28 cellular contexts compared by ENCODE assay signal in genomic region chr3:4564928-4565586, GRCh38.
DNase-seq lines count a peak whose midpoint lies in the region; ATAC-seq and TF ChIP-seq lines count a peak whose summit lies in the region.
"Had no signal": no experiment of that assay in that cellular context is flagged by ENCODE, and none has a peak within 500 bp of the region (broad histone marks: within the 10 kb centered on the region; RNA-seq: fewer than 3 reads in every experiment).

No MANE protein-coding gene starts in this region.

- H3K9me3 ChIP-seq in body of pancreas, result no peaks in the 10 kb centered on the region
- H3K9me3 ChIP-seq: Caco-2, MG63 had no signal

- H3K36me3 Mint-ChIP-seq in activated CD8-positive, alpha-beta T cell treated with anti-CD3 and anti-CD28 coated beads for 36 hours (ENCODE audit: low read depth), result peaks cover 2% of the 10 kb centered on the region
- H3K36me3 Mint-ChIP-seq in activated CD8-positive, alpha-beta T cell treated with anti-CD3 and anti-CD28 coated beads, Interleukin-2, amount 10 ng/mL, durations not matched to agents 7 days and 5 days (ENCODE audit: low read depth), result no peaks in the 10 kb centered on the region
- no peaks in the 10 kb centered on the region for H3K36me3 Mint-ChIP-seq in progenitor cell of endocrine pancreas (ENCODE audit: insufficient read depth)
- no peaks in the 10 kb centered on the region for H3K36me3 Mint-ChIP-seq in activated naive CD4-positive, alpha-beta T cell treated with anti-CD3 and anti-CD28 coated beads for 36 hours (ENCODE audit: low read depth)

- no peaks in the 10 kb centered on the region for H3K27me3 ChIP-seq in body of pancreas
- H3K27me3 ChIP-seq: MG63 had no signal

- no peak for TF ChIP-seq CTCF in activated CD8-positive, alpha-beta T cell treated with anti-CD3 and anti-CD28 coated beads for 36 hours (IDR thresholded peaks at IDR 0.05)
- TF ChIP-seq CTCF in body of pancreas (IDR thresholded peaks at IDR 0.05) (no peak), progenitor cell of endocrine pancreas (IDR thresholded peaks at IDR 0.05; ENCODE audit: unreplicated experiment) (no peak)

- peaks cover 16% of the 10 kb centered on the region for H3K4me1 Mint-ChIP-seq in activated CD8-positive, alpha-beta T cell treated with anti-CD3 and anti-CD28 coated beads for 36 hours (ENCODE audit: low read depth)
- no peaks in the 10 kb centered on the region for H3K4me1 Mint-ChIP-seq in activated CD8-positive, alpha-beta T cell treated with anti-CD3 and anti-CD28 coated beads, Interleukin-2, amount 10 ng/mL, durations not matched to agents 7 days and 5 days (ENCODE audit: low read depth)
- H3K4me1 Mint-ChIP-seq in progenitor cell of endocrine pancreas (ENCODE audit: low read depth), result peaks cover 44% of the 10 kb centered on the region
- peaks cover 12% of the 10 kb centered on the region for H3K4me1 Mint-ChIP-seq in activated naive CD4-positive, alpha-beta T cell treated with anti-CD3 and anti-CD28 coated beads for 36 hours (ENCODE audit: low read depth)

- no peaks in the 10 kb centered on the region for H3K27me3 Mint-ChIP-seq in activated CD8-positive, alpha-beta T cell treated with anti-CD3 and anti-CD28 coated beads for 36 hours
- no peaks in the 10 kb centered on the region for H3K27me3 Mint-ChIP-seq in activated CD8-positive, alpha-beta T cell treated with anti-CD3 and anti-CD28 coated beads, Interleukin-2, amount 10 ng/mL, durations not matched to agents 7 days and 5 days (ENCODE audit: low read depth)
- H3K27me3 Mint-ChIP-seq in progenitor cell of endocrine pancreas, result no peaks in the 10 kb centered on the region
- H3K27me3 Mint-ChIP-seq in activated naive CD4-positive, alpha-beta T cell treated with anti-CD3 and anti-CD28 coated beads for 36 hours (ENCODE audit: low read depth), result no peaks in the 10 kb centered on the region
- H3K27me3 Mint-ChIP-seq: B cell; CD4-positive, CD25-positive, alpha-beta regulatory T cell had no signal

- no peak overlapping the region for H3K27ac Mint-ChIP-seq in activated CD8-positive, alpha-beta T cell treated with anti-CD3 and anti-CD28 coated beads for 36 hours
- no peak overlapping the region for H3K27ac Mint-ChIP-seq in activated CD8-positive, alpha-beta T cell treated with anti-CD3 and anti-CD28 coated beads, Interleukin-2, amount 10 ng/mL, durations not matched to agents 7 days and 5 days
- H3K27ac Mint-ChIP-seq in progenitor cell of endocrine pancreas, result peak overlapping the region; percentile 34
- no peak overlapping the region for H3K27ac Mint-ChIP-seq in activated naive CD4-positive, alpha-beta T cell treated with anti-CD3 and anti-CD28 coated beads for 36 hours
- H3K27ac Mint-ChIP-seq: B cell had no signal

- WGBS in body of pancreas, 2 donors, result 45 to 56% methylated on average over 5 of the region's 5 CpGs

- ATAC-seq in activated CD8-positive, alpha-beta T cell treated with anti-CD3 and anti-CD28 coated beads for 36 hours, result peak; percentile 10
- ATAC-seq in activated CD8-positive, alpha-beta T cell treated with anti-CD3 and anti-CD28 coated beads, Interleukin-2, amount 10 ng/mL, durations not matched to agents 7 days and 5 days, result no peak
- ATAC-seq in body of pancreas, result peak; percentile 70
- ATAC-seq: GM12878, HCT116 had no signal

- H3K4me3 Mint-ChIP-seq in activated CD8-positive, alpha-beta T cell treated with anti-CD3 and anti-CD28 coated beads for 36 hours, result no peak overlapping the region
- H3K4me3 Mint-ChIP-seq in activated CD8-positive, alpha-beta T cell treated with anti-CD3 and anti-CD28 coated beads, Interleukin-2, amount 10 ng/mL, durations not matched to agents 7 days and 5 days, result no peak overlapping the region
- no peak overlapping the region for H3K4me3 Mint-ChIP-seq in progenitor cell of endocrine pancreas (ENCODE audit: low read depth)
- H3K4me3 Mint-ChIP-seq in activated naive CD4-positive, alpha-beta T cell treated with anti-CD3 and anti-CD28 coated beads for 36 hours, result no peak overlapping the region
- H3K4me3 Mint-ChIP-seq: B cell; CD4-positive, CD25-positive, alpha-beta regulatory T cell had no signal

- H3K4me3 ChIP-seq in body of pancreas, result no peak overlapping the region
- H3K4me3 ChIP-seq: GM12878, MG63, SK-N-MC had no signal

- DNase-seq in activated CD8-positive, alpha-beta T cell treated with anti-CD3 and anti-CD28 coated beads for 36 hours, result no peak
- no peak for DNase-seq in activated CD8-positive, alpha-beta T cell treated with anti-CD3 and anti-CD28 coated beads, Interleukin-2, amount 10 ng/mL, durations not matched to agents 7 days and 5 days
- peak in 1 of 4 donors; percentile 14 for DNase-seq in body of pancreas
- DNase-seq in progenitor cell of endocrine pancreas (ENCODE audit: low spot score, unreplicated experiment), result no peak
- no peak for DNase-seq in NCI-H1694 treated with DMSO at 0.1 percent for 48 hours (lab: John Stamatoyannopoulos, UW)
- no peak for DNase-seq in HT-29 (ENCODE audit: low spot score)
- DNase-seq in activated naive CD4-positive, alpha-beta T cell treated with anti-CD3 and anti-CD28 coated beads for 36 hours, result no peak
- DNase-seq in activated CD4-positive, alpha-beta T cell treated with anti-CD3 and anti-CD28 coated beads for 48 hours, result no peak
- DNase-seq: 8988T; Caco-2; CD4-positive, CD25-positive, alpha-beta regulatory T cell; DMS153; EL; GOT3; IMR-90; Karpas-422; MG63; NCI-H1048; NCI-H1436 treated with DMSO at 0.1 percent for 48 hours; NCI-H2081; NCI-H510A; NCI-H748 treated with DMSO at 0.1 percent for 48 hours; NK-92 treated with Interleukin-12 subunit alpha and Interleukin-12 subunit beta, amount 100 ng/mL, for 24 hours; Right ventricle myocardium superior had no signal

- no peaks in the 10 kb centered on the region for H3K9me3 Mint-ChIP-seq in activated CD8-positive, alpha-beta T cell treated with anti-CD3 and anti-CD28 coated beads for 36 hours
- no peaks in the 10 kb centered on the region for H3K9me3 Mint-ChIP-seq in activated CD8-positive, alpha-beta T cell treated with anti-CD3 and anti-CD28 coated beads, Interleukin-2, amount 10 ng/mL, durations not matched to agents 7 days and 5 days (ENCODE audit: insufficient read depth)
- H3K9me3 Mint-ChIP-seq in progenitor cell of endocrine pancreas (ENCODE audit: low read depth), result no peaks in the 10 kb centered on the region
- H3K9me3 Mint-ChIP-seq in activated naive CD4-positive, alpha-beta T cell treated with anti-CD3 and anti-CD28 coated beads for 36 hours, result no peaks in the 10 kb centered on the region

- intact Hi-C loops in activated CD8-positive, alpha-beta T cell treated with anti-CD3 and anti-CD28 coated beads for 36 hours (cut with micrococcal nuclease), result no loop called here
- intact Hi-C loops in body of pancreas (cut with DNase I), result no loop called here
- intact Hi-C loops in activated naive CD4-positive, alpha-beta T cell treated with anti-CD3 and anti-CD28 coated beads for 36 hours (cut with micrococcal nuclease), result no loop called here

- peak overlapping the region in 3 of 4 donors; percentile 36 to 50 (median 44) for H3K27ac ChIP-seq in body of pancreas
- H3K27ac ChIP-seq: SK-N-MC had no signal

- H3K36me3 ChIP-seq in body of pancreas (replicated peaks in 1 of 2; ENCODE audit: insufficient read depth in 1 of 2, low read depth in 2 of 2), result no peaks in the 10 kb centered on the region
- H3K36me3 ChIP-seq: MG63 had no signal

- CTCF ChIA-PET in activated CD8-positive, alpha-beta T cell treated with anti-CD3 and anti-CD28 coated beads for 36 hours (lab: Charles Lee), result interaction anchor here (1.2 kb wide), 1 partner anchor 14 kb away, joined by 3 read pairs; no protein-coding TSS in a partner anchor
- CTCF ChIA-PET in activated CD8-positive, alpha-beta T cell treated with anti-CD3 and anti-CD28 coated beads, Interleukin-2, amount 10 ng/mL, durations not matched to agents 7 days and 5 days (lab: Charles Lee), result interaction anchor here (0.9 to 1.5 kb wide), 3 partner anchors 19 to 69 kb away, joined by 3 to 5 read pairs (median 5); no protein-coding TSS in a partner anchor
- CTCF ChIA-PET in activated naive CD4-positive, alpha-beta T cell treated with anti-CD3 and anti-CD28 coated beads for 36 hours (lab: Charles Lee), result no interaction called here

- POLR2A ChIA-PET in activated CD8-positive, alpha-beta T cell treated with anti-CD3 and anti-CD28 coated beads for 36 hours (lab: Charles Lee), result no interaction called here
- POLR2A ChIA-PET in activated CD8-positive, alpha-beta T cell treated with anti-CD3 and anti-CD28 coated beads, Interleukin-2, amount 10 ng/mL, durations not matched to agents 7 days and 5 days (lab: Charles Lee), result no interaction called here

- peaks cover 28% of the 10 kb centered on the region for H3K4me1 ChIP-seq in body of pancreas
- H3K4me1 ChIP-seq: Caco-2 had no signal

- no peak for TF ChIP-seq POLR2A in body of pancreas (IDR thresholded peaks at IDR 0.05)
